17 cellular contexts compared by ENCODE assay signal in genomic region chr9:1222511-1222910, GRCh38.
"Had no signal": no experiment of that assay in that cellular context is flagged by ENCODE, and none has a peak within 500 bp of the region (broad histone marks: within the 10 kb centered on the region; RNA-seq: fewer than 3 reads in every experiment).

No MANE protein-coding gene starts in this region.

- H3K9ac ChIP-seq: neural progenitor cell had no signal

- H3K4me2 ChIP-seq: neural progenitor cell had no signal

- H3K4me1 ChIP-seq: adrenal gland, body of pancreas, esophagus muscularis mucosa, neural progenitor cell, stomach had no signal

- H2AFZ ChIP-seq: neural progenitor cell had no signal

- H3K36me3 ChIP-seq: adrenal gland, esophagus muscularis mucosa, neural progenitor cell, ovary, stomach, thoracic aorta had no signal

- DNase-seq: activated CD4-positive, alpha-beta T cell treated with anti-CD3 and anti-CD28 coated beads, Interleukin-2, amount 10 ng/mL, durations not matched to agents 24 days and 14 days; activated naive CD4-positive, alpha-beta T cell treated with anti-CD3 and anti-CD28 coated beads, Interleukin-2, amount 10 ng/mL, durations not matched to agents 7 days and 5 days; activated T-cell treated with anti-CD3 and anti-CD28 coated beads for 4 hours; adrenal gland; body of pancreas; dermis blood vessel endothelial cell; endodermal cell; kidney glomerular epithelial cell; ovary; stimulated activated CD4-positive, alpha-beta T cell treated with anti-CD3 and anti-CD28 coated beads, Interleukin-15, amount 100 ng/mL, for 24 hours; stimulated activated CD4-positive, alpha-beta T cell treated with anti-CD3 and anti-CD28 coated beads, Interleukin-4, amount 100 ng/mL, for 4 hours; stomach; T-helper 17 cell had no signal

- H3K27ac ChIP-seq: adrenal gland, body of pancreas, esophagus muscularis mucosa, neural progenitor cell, ovary, stomach, thoracic aorta had no signal

- H3K9me3 ChIP-seq: adrenal gland, body of pancreas, esophagus muscularis mucosa, ovary, stomach, thoracic aorta had no signal

- H3K4me3 ChIP-seq: adrenal gland, body of pancreas, esophagus muscularis mucosa, neural progenitor cell, ovary, stomach, thoracic aorta had no signal

- ATAC-seq: body of pancreas, T-helper 17 cell, WTC11 had no signal

- H3K27me3 ChIP-seq: adrenal gland, body of pancreas, esophagus muscularis mucosa, neural progenitor cell, ovary, stomach had no signal
